ENCODE assay signal across 8 cellular contexts in genomic region chr11:73335204-73335923, GRCh38. TPM values are rescaled to one million over a fixed set of nuclear protein-coding genes. Genes with fewer than 3 reads are reported as not detected.
A peak's percentile ranks its signal among the peaks of the same experiment; 100 is the strongest.
DNase-seq lines count a peak whose midpoint lies in the region; ATAC-seq, FAIRE-seq and TF ChIP-seq lines count a peak whose summit lies in the region.

No MANE protein-coding gene starts in this region.

- TF ChIP-seq CTCF in H1 (IDR thresholded peaks at IDR 0.05; ENCODE audit: control extremely low read depth in 1 of 3, insufficient read depth in 1 of 3, low read depth in 1 of 3, low read length in 3 of 3), result peak; percentile 93 to 95 (median 94)
- TF ChIP-seq CTCF in mucosa of descending colon (IDR thresholded peaks at IDR 0.05), result peak; percentile 97

- H3K56ac ChIP-seq in H1 (replicated peaks; ENCODE audit: insufficient read length, low read depth, low read length), result no peak overlapping the region

- no peak overlapping the region for H3K4me2 ChIP-seq in H1 (ENCODE audit: insufficient read depth in 1 of 2, low read depth in 2 of 2, low read length in 2 of 2)

- FAIRE-seq in H1 (lab: Jason Lieb, UNC), result peak; percentile 78

- no peak overlapping the region for H4K8ac ChIP-seq in H1 (ENCODE audit: extremely low read depth, insufficient read depth, low read length)

- H2BK12ac ChIP-seq in H1 (ENCODE audit: low read depth, low read length), result no peak overlapping the region

- TF ChIP-seq POLR2A in H1 (IDR thresholded peaks at IDR 0.05; ENCODE audit: control extremely low read depth in 1 of 2, low read depth in 2 of 2, low read length in 2 of 2), result no peak

- H3K9me3 ChIP-seq in H1 (ENCODE audit: insufficient read depth in 2 of 2, low read depth in 1 of 2, low read length in 1 of 2) (no peaks in the 10 kb centered on the region), mucosa of descending colon (no peaks in the 10 kb centered on the region)

- no peak overlapping the region for H2AFZ ChIP-seq in H1 (ENCODE audit: low read length)

- DNase-seq in C1 segment of cervical spinal cord (lab: John Stamatoyannopoulos, UW), result peak in 13 of 14 donors; percentile 18 to 85 (median 64)
- peak; percentile 71 for DNase-seq in HPDE6-E6E7 (ENCODE audit: extremely low spot score)
- peak; percentile 47 to 55 for DNase-seq in NOMO-1 (lab: John Stamatoyannopoulos, UW; ENCODE audit: unreplicated experiment in 2 of 2)
- peak; percentile 92 for DNase-seq in activated CD8-positive, alpha-beta memory T cell treated with anti-CD3 and anti-CD28 coated beads for 24 hours
- peak in 1 of 2 experiments; percentile 98 for DNase-seq in H1 (ENCODE audit: low read depth in 1 of 2, low spot score in 2 of 2)
- DNase-seq in mucosa of descending colon, result peak; percentile 74 to 92 (median 87)
- peak; percentile 71 to 72 for DNase-seq in stimulated activated CD8-positive, alpha-beta memory T cell treated with anti-CD3 and anti-CD28 coated beads, Interleukin-2, amount 100 ng/mL, for 48 hours (ENCODE audit: low read depth in 2 of 2)

- CTCF ChIA-PET in H1 (lab: Charles Lee; ENCODE audit: partially characterized antibody), result interaction anchor here (0.6 to 35.5 kb wide), 12 partner anchors 10 to 312 kb away, joined by 3 to 1456 read pairs (median 6); partner anchors contain the start of genes ARHGEF17 and RELT

- H3K14ac ChIP-seq in H1 (ENCODE audit: insufficient read length), result no peak overlapping the region

- H3K27me3 ChIP-seq in H1 (replicated peaks in 1 of 4; ENCODE audit: control insufficient read depth in 3 of 4, extremely low read depth in 1 of 4, insufficient read depth in 3 of 4, low read length in 3 of 4), result peaks cover 28 to 64% (median 52%) of the 10 kb centered on the region in 4 experiments

- H2BK5ac ChIP-seq in H1 (ENCODE audit: low read depth, low read length), result no peak overlapping the region

- no peak for TF ChIP-seq EP300 in H1 (IDR thresholded peaks at IDR 0.05; ENCODE audit: borderline replicate concordance in 1 of 2, low read depth in 2 of 2, low read length in 2 of 2)

- no peak overlapping the region for H4K91ac ChIP-seq in H1 (replicated peaks; ENCODE audit: insufficient read length, low read length)

- H3K27ac ChIP-seq in H1 (ENCODE audit: low read depth, low read length), result no peak overlapping the region

- H2BK20ac ChIP-seq in H1 (ENCODE audit: low read length), result no peak overlapping the region

- ATAC-seq in mucosa of descending colon, result peak; percentile 90
- ATAC-seq in HG03039 (IDR thresholded peaks at IDR 0.05; ENCODE audit: unreplicated experiment), result no peak

- POLR2A ChIA-PET in H1 (lab: Charles Lee; ENCODE audit: partially characterized antibody), result interaction anchor here (0.7 to 4.9 kb wide), 3 partner anchors 13 to 27 kb away, joined by 4 to 29 read pairs (median 4); partner anchors contain the start of gene ARHGEF17

- H3K23me2 ChIP-seq in H1 (ENCODE audit: low read depth, low read length), result no peaks in the 10 kb centered on the region

- no peak overlapping the region for H2AK5ac ChIP-seq in H1 (ENCODE audit: low read depth, low read length)

- no peak overlapping the region for H3K4ac ChIP-seq in H1 (replicated peaks; ENCODE audit: insufficient read length, low read depth, low read length)

- H3K4me1 ChIP-seq in H1 (replicated peaks in 1 of 4; ENCODE audit: control insufficient read depth in 3 of 4, insufficient read depth in 4 of 4, low read length in 3 of 4), result peaks cover 10 to 32% (median 26%) of the 10 kb centered on the region in 4 experiments
- peaks cover 4% of the 10 kb centered on the region for H3K4me1 ChIP-seq in mucosa of descending colon (ENCODE audit: low read depth)

- WGBS in H1 (ENCODE audit: extremely low coverage in 1 of 2, insufficient coverage in 1 of 2, insufficient read length in 1 of 2, insufficient replicate concordance in 2 of 2, low coverage in 1 of 2, low lambda C conversion rate in 2 of 2, missing lambda C conversion rate in 1 of 2), 2 experiments, result 19% methylated on average over 4 of the region's 4 CpGs; no CpG with 5 or more reads in 1 of the 2 experiments

- no peaks in the 10 kb centered on the region for H3K79me2 ChIP-seq in H1 (ENCODE audit: control insufficient read depth in 1 of 2, insufficient read depth in 2 of 2, low read length in 2 of 2)

- H3K23ac ChIP-seq in H1 (ENCODE audit: insufficient read length), result no peak overlapping the region

- TF ChIP-seq RAD21 in H1 (IDR thresholded peaks at IDR 0.05 in 1 of 2, conservative IDR thresholded peaks at IDR 0.05 in 1 of 2; ENCODE audit: low read depth in 2 of 2, low read length in 2 of 2), result peak; percentile 93 to 95

- no peaks in the 10 kb centered on the region for H3K79me1 ChIP-seq in H1 (ENCODE audit: low read depth, low read length)

- H3K18ac ChIP-seq in H1 (ENCODE audit: extremely low read depth, low read length), result no peak overlapping the region

- intact Hi-C loops in mucosa of descending colon (cut with DNase I, micrococcal nuclease), result loop anchor here (5.0 kb wide), 1 partner anchor 38 kb away; no protein-coding TSS in a partner anchor

- H3K36me3 ChIP-seq in H1 (ENCODE audit: control insufficient read depth in 2 of 4, insufficient read depth in 4 of 4, low read length in 3 of 4) (no peaks in the 10 kb centered on the region), mucosa of descending colon (ENCODE audit: low read depth) (no peaks in the 10 kb centered on the region)

- no peak overlapping the region for H2BK120ac ChIP-seq in H1 (replicated peaks; ENCODE audit: low read depth, low read length)

- H2BK15ac ChIP-seq in H1 (ENCODE audit: low read length), result no peak overlapping the region

- peaks cover 31 to 33% of the 10 kb centered on the region in 2 experiments for H4K20me1 ChIP-seq in H1 (replicated peaks in 1 of 2; ENCODE audit: control insufficient read depth in 1 of 2, insufficient read depth in 2 of 2, low read length in 2 of 2)

- H4K5ac ChIP-seq in H1 (ENCODE audit: insufficient read length, low read depth, low read length), result no peak overlapping the region

- no peak overlapping the region for H3K9ac ChIP-seq in H1 (replicated peaks in 1 of 4; ENCODE audit: extremely low read depth in 1 of 4, low read depth in 3 of 4, low read length in 3 of 4)

- H3K4me3 ChIP-seq in H1 (ENCODE audit: extremely low read depth in 1 of 4, insufficient read depth in 2 of 4, low read depth in 3 of 4, low read length in 4 of 4), result no peak overlapping the region
- H3K4me3 ChIP-seq in mucosa of descending colon, result no peak overlapping the region

TF ChIP-seq in H1, 55 proteins besides CTCF, POLR2A, EP300 and RAD21:
- peak; percentile 66 for TF ChIP-seq MAX (IDR thresholded peaks at IDR 0.05)
- TF ChIP-seq SP1 (IDR thresholded peaks at IDR 0.05; ENCODE audit: low read depth, low read length), result no peak
- TF ChIP-seq NRF1 (IDR thresholded peaks at IDR 0.05; ENCODE audit: low read depth, low read length), result no peak
- no peak for TF ChIP-seq RNF2 (IDR thresholded peaks at IDR 0.05; ENCODE audit: borderline replicate concordance, low read depth, low read length, missing control alignments, poor library complexity, severe bottlenecking)
- TF ChIP-seq BCL11A (IDR thresholded peaks at IDR 0.05; ENCODE audit: low read depth in 2 of 2, low read length in 2 of 2), result no peak
- TF ChIP-seq YY1 (IDR thresholded peaks at IDR 0.05; ENCODE audit: low read depth, low read length), result peak; percentile 14; the same call in 1 of the 2 replicates
- no peak for TF ChIP-seq PHF8 (conservative IDR thresholded peaks at IDR 0.05; ENCODE audit: low read depth, low read length)
- TF ChIP-seq SIRT6 (IDR thresholded peaks at IDR 0.05; ENCODE audit: low read length), result no peak
- no peak for TF ChIP-seq ZNF274 (IDR thresholded peaks at IDR 0.05; ENCODE audit: borderline replicate concordance, extremely low read depth, low read length)
- no peak for TF ChIP-seq TEAD4 (IDR thresholded peaks at IDR 0.05; ENCODE audit: low read depth, low read length)
- TF ChIP-seq SAP30 (IDR thresholded peaks at IDR 0.05; ENCODE audit: insufficient read depth, insufficient replicate concordance, low read length), result no peak

RNA-seq across cellular contexts. Expression of gene ARHGEF17, which starts 27.3 kb away (rescaled TPM):
- 12.9 and 14.6 TPM in 2 replicates for total RNA-seq in H1 (2021; fragmentation: NEBNext Ultra II Directional; extraction: Animal tissue kit (Norgen Biotek cat#: 25700))
- polyA plus RNA-seq in H1 (2011; rRNA removed), result 11.3 and 23.4 TPM in 2 replicates
- polyA plus RNA-seq in H1 (2011; cell fraction: cytosol; rRNA removed), result 12.4 TPM
- 65.2 TPM for polyA plus RNA-seq in H1 (2011; cell fraction: nucleus; rRNA removed)
- 5.6 to 10.8 TPM (median 10.0 TPM) in 4 replicates for polyA plus RNA-seq in H1 (2012, experiment 1 of 2)
- polyA plus RNA-seq in H1 (2012, experiment 2 of 2), result 7.7 TPM
- polyA plus RNA-seq in H1 (2013, experiment 1 of 2), result 5.6 TPM
- 5.2 TPM for polyA plus RNA-seq in H1 (2013, experiment 2 of 2)
- 15.5 and 17.0 TPM in 2 replicates for polyA minus RNA-seq in H1 (2011; rRNA and poly(A)+ RNA removed)
- polyA minus RNA-seq in H1 (2011; cell fraction: cytosol; rRNA and poly(A)+ RNA removed), result 26.9 TPM
- polyA minus RNA-seq in H1 (2011; cell fraction: nucleus; rRNA and poly(A)+ RNA removed), result 34.7 TPM
- total RNA-seq in mucosa of descending colon, result 10 to 100 TPM in 2 of 3 donors, 1 to 10 TPM in 1; 7.6 to 75.8 (median 13.6) TPM

RNA-seq across cellular contexts. Expression of gene RELT, which starts 40.8 kb away (rescaled TPM):
- 5.3 and 5.7 TPM in 2 replicates for total RNA-seq in H1 (2021; fragmentation: NEBNext Ultra II Directional; extraction: Animal tissue kit (Norgen Biotek cat#: 25700))
- polyA plus RNA-seq in H1 (2011; rRNA removed), result 3.4 and 4.4 TPM in 2 replicates
- polyA plus RNA-seq in H1 (2011; cell fraction: cytosol; rRNA removed), result 4.2 TPM
- polyA plus RNA-seq in H1 (2011; cell fraction: nucleus; rRNA removed), result 12.1 TPM
- 2.3 to 5.2 TPM (median 4.2 TPM) in 4 replicates for polyA plus RNA-seq in H1 (2012, experiment 1 of 2)
- 3.3 TPM for polyA plus RNA-seq in H1 (2012, experiment 2 of 2)
- polyA plus RNA-seq in H1 (2013, experiment 1 of 2), result 4.5 TPM
- polyA plus RNA-seq in H1 (2013, experiment 2 of 2), result 4.2 TPM
- 2.4 TPM in 2 replicates for polyA minus RNA-seq in H1 (2011; rRNA and poly(A)+ RNA removed)
- polyA minus RNA-seq in H1 (2011; cell fraction: cytosol; rRNA and poly(A)+ RNA removed), result 4.7 TPM
- polyA minus RNA-seq in H1 (2011; cell fraction: nucleus; rRNA and poly(A)+ RNA removed), result 6.6 TPM
- 1 to 10 TPM; 2.3 to 4.7 (median 4.4) TPM for total RNA-seq in mucosa of descending colon
